Comparison of ENCODE assay signal across 8 cellular contexts in the genomic region with DNA sequence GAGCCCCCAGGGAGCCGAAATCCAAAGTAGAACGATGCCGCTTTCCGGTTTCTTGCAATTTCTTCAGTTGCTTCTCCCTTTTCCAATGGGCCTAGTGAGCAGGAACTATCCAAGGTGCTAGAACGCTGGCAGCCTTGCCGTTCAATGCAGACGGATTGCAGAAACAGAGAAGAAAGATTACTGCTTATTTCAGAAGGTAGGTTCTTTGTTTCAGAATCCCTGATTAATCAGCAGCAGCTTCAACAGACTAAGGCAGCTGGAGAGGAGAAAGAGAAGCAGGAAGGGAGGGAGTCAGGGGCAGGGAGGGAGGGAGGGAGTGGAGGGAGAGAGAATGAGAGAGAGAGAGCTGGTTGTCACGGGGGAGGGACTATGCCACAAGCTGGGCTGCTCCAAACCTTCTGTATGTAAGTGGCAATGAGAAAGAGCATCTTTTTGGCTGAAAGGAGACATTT. TPM values are rescaled to one million over a fixed set of nuclear protein-coding genes. Genes with fewer than 3 reads are reported as not detected.
A peak's percentile ranks its signal among the peaks of the same experiment; 100 is the strongest.
DNase-seq lines count a peak whose midpoint lies in the region; ATAC-seq and TF ChIP-seq lines count a peak whose summit lies in the region.

No MANE protein-coding gene starts in this region.

- no peak for TF ChIP-seq CTCF in body of pancreas (IDR thresholded peaks at IDR 0.05)

- H3K27me3 Mint-ChIP-seq in stimulated activated memory B cell treated with anti-CD40 and anti-IgM and Interleukin-4, amounts not matched to agents 10 μg/mL and 1 μg/mL and 100 μg/mL, for 72 hours, result peaks cover 24% of the 10 kb centered on the region

- H3K27me3 ChIP-seq in body of pancreas (no peaks in the 10 kb centered on the region), mesenchymal stem cell (ENCODE audit: control insufficient read depth in 1 of 2, insufficient read depth in 1 of 2, low read length in 2 of 2) (no peaks in the 10 kb centered on the region)

- no peak overlapping the region for H2AFZ ChIP-seq in mesenchymal stem cell (ENCODE audit: low read depth, low read length)

- H3K27ac ChIP-seq in body of pancreas (no peak overlapping the region), mesenchymal stem cell (ENCODE audit: low read length, poor library complexity, severe bottlenecking) (no peak overlapping the region)

- H3K4me1 ChIP-seq in body of pancreas, result no peaks in the 10 kb centered on the region
- H3K4me1 ChIP-seq in mesenchymal stem cell (ENCODE audit: control insufficient read depth, insufficient read depth, low read depth, low read length), result no peaks in the 10 kb centered on the region

- peak; percentile 54 for DNase-seq in DMS79 treated with DMSO at 0.1 percent for 48 hours (lab: John Stamatoyannopoulos, UW)
- no peak for DNase-seq in DMS79 (lab: John Stamatoyannopoulos, UW)
- peak; percentile 71 for DNase-seq in NCI-H2196 treated with DMSO at 0.1 percent for 48 hours (lab: John Stamatoyannopoulos, UW; ENCODE audit: unreplicated experiment)
- peak; percentile 6 to 32 (median 12) for DNase-seq in body of pancreas
- peak; percentile 61 for DNase-seq in mesenchymal stem cell

- H3K23ac ChIP-seq in mesenchymal stem cell (ENCODE audit: low read length in 2 of 2), result no peak overlapping the region

- no peak overlapping the region for H3K18ac ChIP-seq in mesenchymal stem cell (ENCODE audit: low read depth in 1 of 2, low read length in 2 of 2)

- H3K79me1 ChIP-seq in mesenchymal stem cell (replicated peaks; ENCODE audit: low read length, poor library complexity, severe bottlenecking), result no peaks in the 10 kb centered on the region

- peak in 1 of 3 donors; percentile 4 for TF ChIP-seq POLR2A in body of pancreas (IDR thresholded peaks at IDR 0.05)

- no peak overlapping the region for H2BK15ac ChIP-seq in mesenchymal stem cell (ENCODE audit: low read depth, poor library complexity, severe bottlenecking)

- H4K8ac ChIP-seq in mesenchymal stem cell (ENCODE audit: low read length), result no peak overlapping the region

- H3K4me3 ChIP-seq in body of pancreas (no peak overlapping the region), mesenchymal stem cell (ENCODE audit: insufficient read depth in 1 of 2, low read depth in 1 of 2, low read length in 2 of 2) (no peak overlapping the region)

- no peak overlapping the region for H3K9ac ChIP-seq in mesenchymal stem cell (ENCODE audit: low read length)

- H3K27ac Mint-ChIP-seq in stimulated activated memory B cell treated with anti-CD40 and anti-IgM and Interleukin-4, amounts not matched to agents 10 μg/mL and 1 μg/mL and 100 μg/mL, for 72 hours, result no peak overlapping the region

- no peak overlapping the region for H2BK5ac ChIP-seq in mesenchymal stem cell (ENCODE audit: low read depth, low read length, poor library complexity, severe bottlenecking)

- WGBS in body of pancreas, 2 donors, result 17 to 28% methylated on average over 8 of the region's 8 CpGs
- WGBS in mesenchymal stem cell, result 3% methylated on average over 8 of the region's 8 CpGs

- ATAC-seq in body of pancreas (no peak), GM19035 (IDR thresholded peaks at IDR 0.05; ENCODE audit: unreplicated experiment) (no peak), GM21367 (IDR thresholded peaks at IDR 0.05; ENCODE audit: unreplicated experiment) (no peak)
- ATAC-seq in stimulated activated memory B cell treated with anti-CD40 and anti-IgM and Interleukin-4, amounts not matched to agents 10 μg/mL and 1 μg/mL and 100 μg/mL, for 72 hours, result no peak

- H3K4me2 ChIP-seq in mesenchymal stem cell (ENCODE audit: low read length, poor library complexity, severe bottlenecking), result no peak overlapping the region

- no peaks in the 10 kb centered on the region for H3K9me3 Mint-ChIP-seq in stimulated activated memory B cell treated with anti-CD40 and anti-IgM and Interleukin-4, amounts not matched to agents 10 μg/mL and 1 μg/mL and 100 μg/mL, for 72 hours

- H4K91ac ChIP-seq in mesenchymal stem cell (ENCODE audit: low read length), result no peak overlapping the region

- H2BK12ac ChIP-seq in mesenchymal stem cell (ENCODE audit: low read length in 2 of 2), result no peak overlapping the region

- no peaks in the 10 kb centered on the region for H3K36me3 Mint-ChIP-seq in stimulated activated memory B cell treated with anti-CD40 and anti-IgM and Interleukin-4, amounts not matched to agents 10 μg/mL and 1 μg/mL and 100 μg/mL, for 72 hours

- intact Hi-C loops in body of pancreas (cut with DNase I), result no loop called here

- H3K36me3 ChIP-seq in body of pancreas (replicated peaks in 1 of 2; ENCODE audit: insufficient read depth in 1 of 2, low read depth in 2 of 2) (no peaks in the 10 kb centered on the region), mesenchymal stem cell (ENCODE audit: control insufficient read depth in 1 of 2, insufficient read depth in 2 of 2, low read depth in 1 of 2, low read length in 2 of 2) (no peaks in the 10 kb centered on the region)

- H3K14ac ChIP-seq in mesenchymal stem cell (ENCODE audit: low read length in 2 of 2), result no peak overlapping the region

- no peak overlapping the region for H2BK120ac ChIP-seq in mesenchymal stem cell (ENCODE audit: low read depth, low read length)

- no peak overlapping the region for H3K4ac ChIP-seq in mesenchymal stem cell (ENCODE audit: low read depth in 1 of 2, low read length in 2 of 2)

- no peak overlapping the region for H3K4me3 Mint-ChIP-seq in stimulated activated memory B cell treated with anti-CD40 and anti-IgM and Interleukin-4, amounts not matched to agents 10 μg/mL and 1 μg/mL and 100 μg/mL, for 72 hours

- H2AK5ac ChIP-seq in mesenchymal stem cell (ENCODE audit: low read length, severe bottlenecking), result no peak overlapping the region

- H3K9me3 ChIP-seq in body of pancreas (no peaks in the 10 kb centered on the region), mesenchymal stem cell (ENCODE audit: control insufficient read depth, low read length) (no peaks in the 10 kb centered on the region)

- H3K4me1 Mint-ChIP-seq in stimulated activated memory B cell treated with anti-CD40 and anti-IgM and Interleukin-4, amounts not matched to agents 10 μg/mL and 1 μg/mL and 100 μg/mL, for 72 hours, result no peaks in the 10 kb centered on the region

RNA-seq across cellular contexts. Expression of gene NYAP2, which starts 0.6 kb away (rescaled TPM):
- total RNA-seq in body of pancreas, result under 1 TPM in 1 of 2 donors, not detected in 1; 0.52 TPM
- polyA plus RNA-seq in mesenchymal stem cell (2013, experiment 1 of 2), result not detected
- not detected for polyA plus RNA-seq in mesenchymal stem cell (2013, experiment 2 of 2)
